Comparison of ENCODE assay signal across 10 cellular contexts in genomic region chr20:44187763-44188709, GRCh38. TPM values are rescaled to one million over a fixed set of nuclear protein-coding genes. Genes with fewer than 3 reads are reported as not detected.
DNase-seq lines count a peak whose midpoint lies in the region; ATAC-seq and TF ChIP-seq lines count a peak whose summit lies in the region.
"Had no signal": no experiment of that assay in that cellular context is flagged by ENCODE, and none has a peak within 500 bp of the region (broad histone marks: within the 10 kb centered on the region; RNA-seq: fewer than 3 reads in every experiment).

No MANE protein-coding gene starts in this region.

- H3K36me3 ChIP-seq in HCT116 (ENCODE audit: control insufficient read depth in 1 of 2, insufficient read depth in 2 of 2, low read length in 2 of 2) (no peaks in the 10 kb centered on the region), iPS-15b (ENCODE audit: control insufficient read depth, insufficient read depth, low read length) (no peaks in the 10 kb centered on the region)

- RAD21 ChIA-PET in HCT116 (lab: Charles Lee; ENCODE audit: low non-redundant PET in 1 of 2, low total read pairs in 2 of 2, uncharacterized antibody in 2 of 2, unreplicated experiment in 2 of 2) = interaction anchor here (1.4 to 3.3 kb wide), 2 partner anchors 71 kb away, joined by 6 to 21 read pairs; no protein-coding TSS in a partner anchor

- H3K79me2 ChIP-seq in HCT116 (ENCODE audit: insufficient read depth, low read length) = no peaks in the 10 kb centered on the region

- H3K4me1 Mint-ChIP-seq in activated naive CD8-positive, alpha-beta T cell treated with anti-CD3 and anti-CD28 coated beads for 36 hours = peaks cover 8% of the 10 kb centered on the region

- H3K9me3 Mint-ChIP-seq in activated naive CD8-positive, alpha-beta T cell treated with anti-CD3 and anti-CD28 coated beads for 36 hours = no peaks in the 10 kb centered on the region
- H3K9me3 Mint-ChIP-seq: dendritic cell treated with granulocyte-macrophage colony-stimulating factor and Interleukin-4, amounts not matched to agents 40 ng/mL and 50 ng/mL, for 4 days had no signal

- no TSS peak for BruUV-seq in HCT116 (replicated peaks; lab: Mats Ljungman, UMichigan)

- no peaks in the 10 kb centered on the region for H3K36me3 Mint-ChIP-seq in activated naive CD8-positive, alpha-beta T cell treated with anti-CD3 and anti-CD28 coated beads for 36 hours

- peaks cover 40% of the 10 kb centered on the region for H3K27me3 Mint-ChIP-seq in activated naive CD8-positive, alpha-beta T cell treated with anti-CD3 and anti-CD28 coated beads for 36 hours

- DNase-seq in HCT116 (ENCODE audit: low read depth, low spot score) (no peak), NCI-H2171 treated with DMSO at 0.1 percent for 48 hours (lab: John Stamatoyannopoulos, UW) (no peak), NCI-H526 treated with DMSO at 0.1 percent for 48 hours (lab: John Stamatoyannopoulos, UW) (no peak), globus pallidus (ENCODE audit: low spot score) (no peak)
- DNase-seq in activated naive CD8-positive, alpha-beta T cell treated with anti-CD3 and anti-CD28 coated beads for 36 hours = no peak
- DNase-seq in activated CD4-positive, alpha-beta T cell treated with anti-CD3 and anti-CD28 coated beads, Interleukin-2, amount 50 U/mL, for 4 hours = no peak
- DNase-seq: NCI-H510A treated with DMSO at 0.1 percent for 48 hours had no signal

- H3K4me3 Mint-ChIP-seq in activated naive CD8-positive, alpha-beta T cell treated with anti-CD3 and anti-CD28 coated beads for 36 hours = peak overlapping the region; percentile 30
- H3K4me3 Mint-ChIP-seq: dendritic cell treated with granulocyte-macrophage colony-stimulating factor and Interleukin-4, amounts not matched to agents 40 ng/mL and 50 ng/mL, for 4 days had no signal

- intact Hi-C loops in HCT116 (cut with micrococcal nuclease) = no loop called here

- H3K27ac Mint-ChIP-seq in activated naive CD8-positive, alpha-beta T cell treated with anti-CD3 and anti-CD28 coated beads for 36 hours = no peak overlapping the region
- H3K27ac Mint-ChIP-seq: dendritic cell treated with granulocyte-macrophage colony-stimulating factor and Interleukin-4, amounts not matched to agents 40 ng/mL and 50 ng/mL, for 4 days had no signal

- H3K27me3 ChIP-seq in HCT116 (ENCODE audit: insufficient read depth, low read length) = no peaks in the 10 kb centered on the region
- no peaks in the 10 kb centered on the region for H3K27me3 ChIP-seq in iPS-15b (ENCODE audit: control insufficient read depth, insufficient read depth, low read length)

- H3K9ac ChIP-seq in HCT116 (ENCODE audit: low read length) (0 out of 2 replicates have a peak overlapping the region, but pooled peaks have one; percentile 26), iPS-15b (ENCODE audit: low read depth, low read length) (no peak overlapping the region)

- H4K20me1 ChIP-seq in HCT116 (ENCODE audit: insufficient read depth) = no peaks in the 10 kb centered on the region

- CTCF ChIA-PET in HCT116 (lab: Charles Lee) = interaction anchor here (1.2 to 6.7 kb wide), 5 partner anchors 8 to 739 kb away, joined by 3 to 197 read pairs (median 13); no protein-coding TSS in a partner anchor

- H3K4me1 ChIP-seq in HCT116 (ENCODE audit: control insufficient read depth in 1 of 2, insufficient read depth in 2 of 2, low read length in 2 of 2) (peaks cover 16 to 22% of the 10 kb centered on the region in 2 experiments), iPS-15b (ENCODE audit: control insufficient read depth, insufficient read depth, low read length) (no peaks in the 10 kb centered on the region)

- no peak for TF ChIP-seq POLR2A in HCT116 (IDR thresholded peaks at IDR 0.05; ENCODE audit: borderline replicate concordance, extremely low read depth, insufficient read depth, insufficient read length)

- H3K4me2 ChIP-seq in HCT116 (ENCODE audit: low read length) = peak overlapping the region; percentile 71

- no peaks in the 10 kb centered on the region for H3K9me3 ChIP-seq in HCT116 (ENCODE audit: control insufficient read depth in 1 of 2, insufficient read depth in 1 of 2, low read depth in 1 of 2, low read length in 2 of 2)
- H3K9me3 ChIP-seq in iPS-15b (ENCODE audit: control insufficient read depth, insufficient read depth, low read length) = no peaks in the 10 kb centered on the region

- peak overlapping the region in 1 of 2 experiments; percentile 30; a peak in 1 of 4 replicates for H3K4me3 ChIP-seq in HCT116 (replicated peaks in 1 of 2; ENCODE audit: low read depth in 1 of 2, low read length in 2 of 2)
- peak overlapping the region; percentile 62 for H3K4me3 ChIP-seq in iPS-15b (ENCODE audit: low read depth, low read length)
- H3K4me3 ChIP-seq in skin epidermis = peak overlapping the region in 2 of 7 experiments; percentile 1 to 41

- TF ChIP-seq CTCF in HCT116 (IDR thresholded peaks at IDR 0.05 in 2 of 3, conservative IDR thresholded peaks at IDR 0.05 in 1 of 3; ENCODE audit: borderline replicate concordance in 1 of 3, insufficient read depth in 1 of 3, low read depth in 2 of 3, low read length in 2 of 3) = no peak

- no peak for TF ChIP-seq RAD21 in HCT116 (IDR thresholded peaks at IDR 0.05; ENCODE audit: low read depth)

- peak; percentile 31 for ATAC-seq in HCT116

- POLR2A ChIA-PET in HCT116 (lab: Charles Lee) = interaction anchor here (1.3 kb wide), 1 partner anchor 71 kb away, joined by 4 read pairs; no protein-coding TSS in a partner anchor

- H2AFZ ChIP-seq in HCT116 (ENCODE audit: low read depth, low read length, poor library complexity, severe bottlenecking) = peak overlapping the region; percentile 55

- no peaks in the 10 kb centered on the region for H3K9me2 ChIP-seq in HCT116 (ENCODE audit: insufficient read depth)

- H3K27ac ChIP-seq in HCT116 (ENCODE audit: low read depth, low read length) = no peak overlapping the region
- peak overlapping the region in 11 of 21 experiments; percentile 9 to 73 (median 55) for H3K27ac ChIP-seq in skin epidermis

TF ChIP-seq in HCT116, 20 proteins besides CTCF, POLR2A, EP300 and RAD21 (continues in another document):
- TF ChIP-seq ZBTB33 (IDR thresholded peaks at IDR 0.05; ENCODE audit: extremely low read depth, insufficient replicate concordance, low read length) = no peak
- TF ChIP-seq SP1 (IDR thresholded peaks at IDR 0.05; ENCODE audit: low read depth) = no peak
- no peak for TF ChIP-seq JUND (IDR thresholded peaks at IDR 0.05)
- no peak for TF ChIP-seq CEBPB (IDR thresholded peaks at IDR 0.05; ENCODE audit: low read depth)
- no peak for TF ChIP-seq FOSL1 (IDR thresholded peaks at IDR 0.05; ENCODE audit: low read depth)
- no peak for TF ChIP-seq EGR1 (IDR thresholded peaks at IDR 0.05; ENCODE audit: low read depth)
- no peak for TF ChIP-seq YY1 (IDR thresholded peaks at IDR 0.05; ENCODE audit: extremely low read depth, insufficient replicate concordance, low read depth, low read length)
- no peak for TF ChIP-seq EZH2phosphoT487 (IDR thresholded peaks at IDR 0.05; ENCODE audit: borderline replicate concordance)
- TF ChIP-seq SIN3A (IDR thresholded peaks at IDR 0.05; ENCODE audit: low read depth) = no peak
- no peak for TF ChIP-seq POLR2AphosphoS5 (IDR thresholded peaks at IDR 0.05; ENCODE audit: low read depth, low read length)

RNA-seq across cellular contexts. Expression of gene JPH2, which starts 1.0 kb away (rescaled TPM):
- 0.17 TPM for total RNA-seq in HCT116 (2021; ENCODE audit: unreplicated experiment)
- 0.05 and 0.06 TPM in 2 replicates for polyA plus RNA-seq in HCT116 (2012)
- under 1 TPM; 0.12 to 0.14 TPM for total RNA-seq in activated naive CD8-positive, alpha-beta T cell treated with anti-CD3 and anti-CD28 coated beads for 36 hours

RNA-seq across cellular contexts. Expression of gene OSER1, which starts 22.5 kb away (rescaled TPM):
- total RNA-seq in HCT116 (2021; ENCODE audit: unreplicated experiment) = 28.4 TPM
- polyA plus RNA-seq in HCT116 (2012) = 29.2 and 30.6 TPM in 2 replicates
- total RNA-seq in activated naive CD8-positive, alpha-beta T cell treated with anti-CD3 and anti-CD28 coated beads for 36 hours = 10 to 100 TPM; 25.5 to 26.4 TPM

RNA-seq across cellular contexts. Expression of gene GDAP1L1, which starts 59.1 kb away (rescaled TPM):
- not detected for total RNA-seq in HCT116 (2021; ENCODE audit: unreplicated experiment)
- 0.09 and 0.36 TPM in 2 replicates for polyA plus RNA-seq in HCT116 (2012)
- under 1 TPM in 1 of 2 experiments, not detected in 1; 0.12 TPM for total RNA-seq in activated naive CD8-positive, alpha-beta T cell treated with anti-CD3 and anti-CD28 coated beads for 36 hours
